In genomic region chr9:98263482-98264357, GRCh38 we compare ENCODE assay signal across 1 cellular context.
A peak's percentile ranks its signal among the peaks of the same experiment; 100 is the strongest.
TF ChIP-seq lines count a peak whose summit lies in the region.

No MANE protein-coding gene starts in this region.

TF ChIP-seq in K562, 482 proteins besides CTCF, POLR2A, EP300 and RAD21 (continued from another document and continues in another):
- no peak for TF ChIP-seq THRB (CRISPR knock-in tag; conservative IDR thresholded peaks at IDR 0.05)
- no peak for TF ChIP-seq UBTF (IDR thresholded peaks at IDR 0.05; ENCODE audit: borderline replicate concordance in 1 of 2, low read depth in 2 of 2, low read length in 2 of 2)
- no peak for TF ChIP-seq KLF13 (tag; IDR thresholded peaks at IDR 0.05; ENCODE audit: borderline replicate concordance, low read depth)
- no peak for TF ChIP-seq SIRT6 (IDR thresholded peaks at IDR 0.05; ENCODE audit: low read depth, low read length)
- TF ChIP-seq POLR2B (IDR thresholded peaks at IDR 0.05; ENCODE audit: low read depth, partially characterized antibody): no peak
- no peak for TF ChIP-seq ATF2 (CRISPR knock-in tag; IDR thresholded peaks at IDR 0.05)
- no peak for TF ChIP-seq ZC3H11A (IDR thresholded peaks at IDR 0.05; ENCODE audit: low read depth, low read length)
- no peak for TF ChIP-seq ATF3 (IDR thresholded peaks at IDR 0.05)
- TF ChIP-seq ATF3 (CRISPR knock-in tag; conservative IDR thresholded peaks at IDR 0.05): 0 out of 2 replicates have a peak, but pooled peaks have one; percentile 23
- no peak for TF ChIP-seq BCOR (IDR thresholded peaks at IDR 0.05)
- TF ChIP-seq TSC22D4 (tag; IDR thresholded peaks at IDR 0.05): no peak
- 0 out of 2 replicates have a peak, but pooled peaks have one; percentile 23 for TF ChIP-seq ZBTB33 (CRISPR knock-in tag; IDR thresholded peaks at IDR 0.05)
- no peak for TF ChIP-seq SLC30A9 (CRISPR knock-in tag; IDR thresholded peaks at IDR 0.05)
- no peak for TF ChIP-seq THRA (IDR thresholded peaks at IDR 0.05)
- TF ChIP-seq GMEB1 (CRISPR knock-in tag; IDR thresholded peaks at IDR 0.05): no peak
- TF ChIP-seq SFPQ (IDR thresholded peaks at IDR 0.05; ENCODE audit: low read depth, low read length): no peak
- no peak for TF ChIP-seq FOS (IDR thresholded peaks at IDR 0.05; ENCODE audit: extremely low read depth, insufficient read length)
- no peak for TF ChIP-seq ZNF175 (CRISPR knock-in tag; IDR thresholded peaks at IDR 0.05; ENCODE audit: low read depth)
- TF ChIP-seq STAT5A (IDR thresholded peaks at IDR 0.05; ENCODE audit: borderline replicate concordance, low read length): no peak
- TF ChIP-seq NFIC (IDR thresholded peaks at IDR 0.05): peak; percentile 12; the same call in 1 of the 2 replicates
- no peak for TF ChIP-seq ZNF41 (CRISPR knock-in tag; conservative IDR thresholded peaks at IDR 0.05)
- no peak for TF ChIP-seq CUX1 (CRISPR knock-in tag; IDR thresholded peaks at IDR 0.05)
- no peak for TF ChIP-seq ZBTB9 (CRISPR knock-in tag; IDR thresholded peaks at IDR 0.05)
- no peak for TF ChIP-seq FOXJ3 (CRISPR knock-in tag; IDR thresholded peaks at IDR 0.05)
- TF ChIP-seq TBL1XR1 (IDR thresholded peaks at IDR 0.05; ENCODE audit: low read length in 2 of 2): no peak
- peak; percentile 55 for TF ChIP-seq SP1 (CRISPR knock-in tag; IDR thresholded peaks at IDR 0.05)
- TF ChIP-seq ZBTB8A (IDR thresholded peaks at IDR 0.05; ENCODE audit: partially characterized antibody): no peak
- no peak for TF ChIP-seq CHAMP1 (IDR thresholded peaks at IDR 0.05)
- no peak for TF ChIP-seq ELF4 (CRISPR knock-in tag; IDR thresholded peaks at IDR 0.05)
- TF ChIP-seq OTX1 (CRISPR knock-in tag; IDR thresholded peaks at IDR 0.05): 0 out of 2 replicates have a peak, but pooled peaks have one; percentile 22
- no peak for TF ChIP-seq SMARCE1 (IDR thresholded peaks at IDR 0.05)
- TF ChIP-seq NFE2 (IDR thresholded peaks at IDR 0.05; ENCODE audit: low read depth): no peak
